8 cellular contexts compared by ENCODE assay signal in genomic region chr9:123349691-123350480, GRCh38. TPM values are rescaled to one million over a fixed set of nuclear protein-coding genes. Genes with fewer than 3 reads are reported as not detected.
A peak's percentile ranks its signal among the peaks of the same experiment; 100 is the strongest.
DNase-seq lines count a peak whose midpoint lies in the region; ATAC-seq and TF ChIP-seq lines count a peak whose summit lies in the region.

No MANE protein-coding gene starts in this region.

- no peaks in the 10 kb centered on the region for H3K9me3 ChIP-seq in RWPE2 (ENCODE audit: severe bottlenecking)

- H3K27me3 Mint-ChIP-seq in activated T-helper 17 cell treated with anti-CD3 and anti-CD28 coated beads, Interleukin-2, amount 50 U/mL, for 72 hours, result peaks cover 13% of the 10 kb centered on the region

- peak; percentile 87 for DNase-seq in AG20443 (ENCODE audit: low spot score)
- peak; percentile 53 for DNase-seq in Jurkat, Clone E6-1 (ENCODE audit: low read depth, low spot score)
- no peak for DNase-seq in RWPE2 (ENCODE audit: low spot score)
- peak; percentile 25 for DNase-seq in foreskin melanocyte
- peak; percentile 53 for DNase-seq in pons (ENCODE audit: low spot score)

- H3K4me1 ChIP-seq in RWPE2 (ENCODE audit: insufficient read depth, poor library complexity, severe bottlenecking), result no peaks in the 10 kb centered on the region

- H3K27ac ChIP-seq in RWPE2 (ENCODE audit: poor library complexity, severe bottlenecking), result no peak overlapping the region

- no peak overlapping the region for H3K4me3 Mint-ChIP-seq in activated T-helper 17 cell treated with anti-CD3 and anti-CD28 coated beads, Interleukin-2, amount 50 U/mL, for 72 hours

- peak; percentile 93 for TF ChIP-seq CTCF in RWPE2 (IDR thresholded peaks at IDR 0.05; ENCODE audit: poor library complexity, severe bottlenecking)

- ATAC-seq in GM19025 (IDR thresholded peaks at IDR 0.05; ENCODE audit: low read depth, unreplicated experiment) (peak; percentile 59), RWPE2 (ENCODE audit: low read depth) (peak; percentile 59), GM21786 (IDR thresholded peaks at IDR 0.05; ENCODE audit: unreplicated experiment) (no peak)
- ATAC-seq in activated T-helper 17 cell treated with anti-CD3 and anti-CD28 coated beads, Interleukin-2, amount 50 U/mL, for 72 hours (replicated peaks), result peak; percentile 77

- no peak overlapping the region for H3K4me3 ChIP-seq in Jurkat, Clone E6-1 (ENCODE audit: low read length)
- H3K4me3 ChIP-seq in RWPE2 (ENCODE audit: severe bottlenecking), result no peak overlapping the region

- H3K4me1 Mint-ChIP-seq in activated T-helper 17 cell treated with anti-CD3 and anti-CD28 coated beads, Interleukin-2, amount 50 U/mL, for 72 hours, result no peaks in the 10 kb centered on the region

- no peaks in the 10 kb centered on the region for H3K36me3 Mint-ChIP-seq in activated T-helper 17 cell treated with anti-CD3 and anti-CD28 coated beads, Interleukin-2, amount 50 U/mL, for 72 hours (ENCODE audit: low read depth)

- H3K36me3 ChIP-seq in RWPE2 (ENCODE audit: low read depth), result no peaks in the 10 kb centered on the region

- H3K9me3 Mint-ChIP-seq in activated T-helper 17 cell treated with anti-CD3 and anti-CD28 coated beads, Interleukin-2, amount 50 U/mL, for 72 hours, result no peaks in the 10 kb centered on the region

- no peaks in the 10 kb centered on the region for H3K27me3 ChIP-seq in RWPE2 (ENCODE audit: insufficient read depth, poor library complexity, severe bottlenecking)

- no peak overlapping the region for H3K27ac Mint-ChIP-seq in activated T-helper 17 cell treated with anti-CD3 and anti-CD28 coated beads, Interleukin-2, amount 50 U/mL, for 72 hours

RNA-seq across cellular contexts. Expression of gene CRB2, which starts 6.1 kb away (rescaled TPM):
- polyA plus RNA-seq in Jurkat, Clone E6-1 (2012; ENCODE audit: insufficient read depth, insufficient read length), result not detected
- total RNA-seq in activated T-helper 17 cell treated with anti-CD3 and anti-CD28 coated beads, Interleukin-2, amount 50 U/mL, for 72 hours, result under 1 TPM; 0.06 to 0.45 TPM
